ENCODE assay signal across 9 cellular contexts in the genomic region with DNA sequence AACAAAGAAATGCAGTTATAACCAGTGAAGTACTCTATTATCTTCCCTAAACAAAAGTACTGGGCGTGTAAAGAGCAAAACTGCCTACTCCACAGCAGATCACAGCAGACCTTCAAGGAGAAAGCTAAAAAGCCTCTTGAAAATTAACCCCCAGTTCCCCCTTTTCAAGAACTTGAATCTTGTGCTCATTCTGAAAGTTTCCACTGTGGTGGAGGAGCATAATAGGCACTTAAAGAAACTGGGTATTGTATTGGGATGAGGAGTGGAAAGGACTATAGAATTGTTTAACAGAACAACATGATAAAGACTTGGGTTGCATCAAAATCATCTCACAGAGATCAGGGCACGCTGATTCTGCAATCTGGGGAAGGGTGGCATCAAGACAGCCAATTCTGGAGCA. TPM values are rescaled to one million over a fixed set of nuclear protein-coding genes. Genes with fewer than 3 reads are reported as not detected.
A peak's percentile ranks its signal among the peaks of the same experiment; 100 is the strongest.
DNase-seq lines count a peak whose midpoint lies in the region; FAIRE-seq and TF ChIP-seq lines count a peak whose summit lies in the region.
"Had no signal": no experiment of that assay in that cellular context is flagged by ENCODE, and none has a peak within 500 bp of the region (broad histone marks: within the 10 kb centered on the region; RNA-seq: fewer than 3 reads in every experiment).

No MANE protein-coding gene starts in this region.

- H3K9ac ChIP-seq in HUES6 (ENCODE audit: low read length) = peak overlapping the region; percentile 96

- H3K27ac Mint-ChIP-seq in brain = peak overlapping the region in 3 of 5 experiments; percentile 7 to 98 (median 95)

- intact Hi-C loops in prostate gland (cut with DNase I) = no loop called here

- H3K27me3 ChIP-seq in ACC112 (ENCODE audit: insufficient read depth, low read length) = no peaks in the 10 kb centered on the region
- H3K27me3 ChIP-seq in HUES6 (ENCODE audit: control insufficient read depth, insufficient read depth, low read length) = no peaks in the 10 kb centered on the region
- no peaks in the 10 kb centered on the region for H3K27me3 ChIP-seq in mononuclear cell (ENCODE audit: insufficient read depth, low read length)
- H3K27me3 ChIP-seq in prostate gland (replicated peaks; ENCODE audit: insufficient read depth) = no peaks in the 10 kb centered on the region

- no peak overlapping the region for H2AFZ ChIP-seq in ACC112 (ENCODE audit: low read length, unreplicated experiment)

- peaks cover 16% of the 10 kb centered on the region for H3K36me3 Mint-ChIP-seq in brain

- FAIRE-seq in GM19239 (lab: Jason Lieb, UNC) = no peak

- H3K4me3 ChIP-seq in ACC112 (ENCODE audit: low read depth, low read length) = peak overlapping the region; percentile 90
- H3K4me3 ChIP-seq in HUES6 (ENCODE audit: low read depth, low read length) = peak overlapping the region; percentile 90
- H3K4me3 ChIP-seq in mononuclear cell (ENCODE audit: low read length) = peak overlapping the region; percentile 79
- H3K4me3 ChIP-seq in prostate gland = no peak overlapping the region

- peaks cover 19% of the 10 kb centered on the region for H3K4me1 ChIP-seq in ACC112 (ENCODE audit: control insufficient read depth, insufficient read depth, low read length, unreplicated experiment)
- H3K4me1 ChIP-seq in HUES6 (ENCODE audit: control insufficient read depth, insufficient read depth, low read length) = peaks cover 44% of the 10 kb centered on the region
- H3K4me1 ChIP-seq in mononuclear cell (ENCODE audit: insufficient read depth, low read length) = peaks cover 62% of the 10 kb centered on the region
- peaks cover 4% of the 10 kb centered on the region for H3K4me1 ChIP-seq in prostate gland (replicated peaks)

- DNase-seq in kidney glomerular epithelial cell (lab: John Stamatoyannopoulos, UW) (no peak), GM19239 (ENCODE audit: insufficient read length, low spot score) (no peak), GDM1 (lab: John Stamatoyannopoulos, UW) (no peak), prostate gland (ENCODE audit: low spot score) (no peak)

- 85% methylated on average over 2 of the region's 2 CpGs for WGBS in prostate gland

- H3K36me3 ChIP-seq in ACC112 (ENCODE audit: insufficient read depth, low read length) (peaks cover 16% of the 10 kb centered on the region; the same call in 1 of the 2 replicates), HUES6 (ENCODE audit: control insufficient read depth, insufficient read depth, low read length) (peaks cover 29% of the 10 kb centered on the region), prostate gland (no peaks in the 10 kb centered on the region)

- H3K4me1 Mint-ChIP-seq in brain = peaks cover 55% of the 10 kb centered on the region

- H3K27me3 Mint-ChIP-seq in brain = peaks cover 4% of the 10 kb centered on the region

- TF ChIP-seq POLR2A in prostate gland (IDR thresholded peaks at IDR 0.05) = no peak

- H3K4me3 Mint-ChIP-seq in brain = peak overlapping the region; percentile 93 to 100 (median 96)

- H3K9me3 ChIP-seq in HUES6 (ENCODE audit: control insufficient read depth, insufficient read depth, low read depth, low read length) (no peaks in the 10 kb centered on the region), mononuclear cell (ENCODE audit: low read depth, low read length) (no peaks in the 10 kb centered on the region), prostate gland (no peaks in the 10 kb centered on the region)

- TF ChIP-seq CTCF in brain (conservative IDR thresholded peaks at IDR 0.05) (no peak), prostate gland (IDR thresholded peaks at IDR 0.05) (no peak)

- H3K27ac ChIP-seq in ACC112 (ENCODE audit: low read depth, low read length) = peak overlapping the region; percentile 97
- peak overlapping the region; percentile 83 for H3K27ac ChIP-seq in HUES6 (ENCODE audit: low read depth, low read length)
- peak overlapping the region in 1 of 2 donors; percentile 78 for H3K27ac ChIP-seq in prostate gland

- no peaks in the 10 kb centered on the region for H3K9me3 Mint-ChIP-seq in brain

- H3K79me2 ChIP-seq in ACC112 (ENCODE audit: control insufficient read depth, insufficient read depth, low read length, unreplicated experiment) = peaks cover 45% of the 10 kb centered on the region

RNA-seq across cellular contexts. Expression of a gene that starts 2.0 kb away (rescaled TPM):
- polyA plus RNA-seq in brain (ENCODE audit: insufficient read depth, low read depth, low replicate concordance) = 22.8 TPM
- total RNA-seq in mononuclear cell (3.0 TPM), prostate gland (10 to 100 TPM; 20.2 to 22.2 TPM)

RNA-seq across cellular contexts. Expression of a gene that starts 51.1 kb away (rescaled TPM):
- polyA plus RNA-seq in brain (ENCODE audit: insufficient read depth, low read depth, low replicate concordance) = 0.27 TPM
- total RNA-seq in mononuclear cell (0.10 TPM), prostate gland (under 1 TPM in 1 of 2 donors, not detected in 1; 0.51 TPM)
- total RNA-seq: RPMI7951 had no signal

Comparison
In these comparisons a context has a peak if more than half of its experiments do, and no peak if none do; other contexts are left out.
1. H3K4me3 ChIP-seq: peak in ACC112 (single experiment), HUES6 (single experiment) and mononuclear cell (single experiment); none in prostate gland (0 of 2).